In the genomic region with DNA sequence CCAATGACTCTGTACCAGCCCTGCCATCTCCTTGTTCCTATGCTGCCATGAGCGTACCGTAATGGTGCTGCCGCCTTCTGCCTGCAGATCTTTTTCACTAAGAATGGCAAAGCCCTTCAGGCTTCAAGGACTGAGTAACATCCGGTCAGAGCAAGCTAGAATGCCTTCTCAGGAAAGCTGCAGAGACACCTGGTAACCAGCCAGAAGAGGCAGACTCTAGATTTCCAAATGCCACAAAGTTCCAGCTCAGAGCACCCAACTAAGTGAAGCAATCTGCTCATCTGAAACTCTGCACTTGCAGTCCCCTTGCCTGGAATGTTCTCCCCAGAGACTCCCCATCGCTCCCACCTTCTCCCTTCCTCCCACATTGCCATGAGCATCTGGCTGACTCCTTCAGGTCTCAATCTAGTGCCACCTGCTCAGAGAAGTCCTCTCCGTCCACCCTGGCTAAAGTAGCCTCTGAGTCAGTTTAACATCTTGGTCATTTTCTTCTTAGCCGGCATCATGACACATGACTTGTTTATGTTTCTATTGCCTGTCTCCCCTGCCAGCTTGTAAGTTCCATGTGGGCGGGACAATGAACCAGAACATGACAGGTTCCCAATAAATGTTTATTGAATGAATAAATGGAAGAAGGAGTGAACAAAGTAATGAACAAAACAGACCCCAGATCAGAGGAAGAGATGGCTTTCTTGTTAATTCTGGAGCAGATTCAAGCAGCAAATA, we compare ENCODE assay signal across 15 cellular contexts.
DNase-seq lines count a peak whose midpoint lies in the region; ATAC-seq, FAIRE-seq and TF ChIP-seq lines count a peak whose summit lies in the region.
"Had no signal": no experiment of that assay in that cellular context is flagged by ENCODE, and none has a peak within 500 bp of the region (broad histone marks: within the 10 kb centered on the region; RNA-seq: fewer than 3 reads in every experiment).

No MANE protein-coding gene starts in this region.

- in situ Hi-C loops in ACHN (cut with HindIII; ENCODE audit: low pct_ligation_motif_present, low pct_unique_long_range_greater_than_20kb, low sequenced_read_pairs) = no loop called here

- no peak overlapping the region for H3K4me3 ChIP-seq in fibroblast of pulmonary artery (replicated peaks; ENCODE audit: low read depth, low read length)
- H3K4me3 ChIP-seq: body of pancreas had no signal

- FAIRE-seq in GM19239 (lab: Jason Lieb, UNC) = no peak
- FAIRE-seq: G401.6 had no signal

- no peak for ATAC-seq in GM21367 (IDR thresholded peaks at IDR 0.05; ENCODE audit: unreplicated experiment)
- ATAC-seq in GM18502 (IDR thresholded peaks at IDR 0.05; ENCODE audit: poor library complexity, unreplicated experiment) = no peak
- ATAC-seq in GM21529 (IDR thresholded peaks at IDR 0.05; ENCODE audit: unreplicated experiment) = no peak
- ATAC-seq: body of pancreas had no signal

- peak; percentile 71 for DNase-seq in ACHN
- DNase-seq in GM04504 (ENCODE audit: low read depth) = peak; percentile 66
- peak; percentile 51 for DNase-seq in RPMI8226
- DNase-seq in fibroblast of pulmonary artery (ENCODE audit: low read depth) = peak; percentile 67
- DNase-seq in GM19239 (ENCODE audit: insufficient read length, low spot score) = no peak
- DNase-seq: activated T-cell treated with anti-CD3 and anti-CD28 coated beads, Interleukin-2, amount 50 U/mL, for 24 hours; body of pancreas; NCI-H2029; NK-92 treated with Interleukin-12 subunit alpha and Interleukin-12 subunit beta, amount 100 ng/mL, for 24 hours; stimulated activated CD4-positive, alpha-beta T cell treated with anti-CD3 and anti-CD28 coated beads, Interleukin-2, amount 100 ng/mL, for 48 hours; stimulated activated naive CD4-positive, alpha-beta T cell treated with Interleukin-2 at 50 U/mL for 16 hours had no signal

- TF ChIP-seq CTCF in fibroblast of pulmonary artery (IDR thresholded peaks at IDR 0.05; ENCODE audit: low read length, missing control alignments) = no peak
